ENCODE assay signal across 9 cellular contexts in the genomic region with DNA sequence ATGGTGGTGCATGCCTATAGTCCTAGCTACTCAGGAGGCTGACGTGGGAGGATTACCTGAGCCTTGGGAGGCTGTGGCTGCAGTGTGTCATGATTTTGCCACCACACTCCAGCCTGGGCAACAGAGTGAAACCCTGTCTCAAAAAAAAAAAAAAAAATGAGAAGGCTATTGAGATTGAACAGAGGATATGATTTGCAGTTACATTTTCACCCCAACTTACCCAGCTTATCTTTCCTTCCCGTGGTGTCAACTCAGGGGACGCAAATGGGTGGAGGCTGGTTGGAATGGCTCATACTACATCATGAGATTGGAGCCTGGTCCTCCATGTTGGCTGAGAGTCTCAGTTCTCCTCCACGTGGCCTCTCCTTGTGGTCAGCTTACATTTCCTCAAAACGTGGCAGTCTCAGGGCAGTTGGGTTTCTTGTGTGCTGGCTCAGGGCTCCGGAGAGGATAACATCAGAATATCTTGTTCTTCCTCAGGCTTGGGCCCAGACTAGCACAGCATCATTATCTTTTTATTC. TPM values are rescaled to one million over a fixed set of nuclear protein-coding genes. Genes with fewer than 3 reads are reported as not detected.
DNase-seq lines count a peak whose midpoint lies in the region; ATAC-seq, FAIRE-seq and TF ChIP-seq lines count a peak whose summit lies in the region.
"Had no signal": no experiment of that assay in that cellular context is flagged by ENCODE, and none has a peak within 500 bp of the region (broad histone marks: within the 10 kb centered on the region; RNA-seq: fewer than 3 reads in every experiment).

No MANE protein-coding gene starts in this region.

- no peak overlapping the region for H3K9ac ChIP-seq in K562 (ENCODE audit: insufficient read depth in 1 of 2, low read depth in 2 of 2, low read length in 2 of 2)

- no peak for FAIRE-seq in K562 (lab: Jason Lieb, UNC)

- peaks cover 0 to 12% of the 10 kb centered on the region in 2 experiments; a peak in 3 of 5 replicates for H3K27me3 ChIP-seq in K562 (ENCODE audit: control insufficient read depth in 2 of 2, insufficient read depth in 2 of 2, low read length in 2 of 2)
- H3K27me3 ChIP-seq in lung (ENCODE audit: control insufficient read depth, insufficient read depth) = no peaks in the 10 kb centered on the region
- H3K27me3 ChIP-seq in upper lobe of left lung = no peaks in the 10 kb centered on the region

- TF ChIP-seq POLR2A in K562 (conservative IDR thresholded peaks at IDR 0.05) = no peak
- no peak for TF ChIP-seq POLR2A in upper lobe of left lung (IDR thresholded peaks at IDR 0.05)

- H3K79me2 ChIP-seq in K562 (ENCODE audit: control insufficient read depth, insufficient read depth, low read length) = no peaks in the 10 kb centered on the region

- no peaks in the 10 kb centered on the region for H3K36me3 ChIP-seq in K562 (ENCODE audit: control insufficient read depth, insufficient read depth, low read length)
- H3K36me3 ChIP-seq in lung (ENCODE audit: control insufficient read depth in 2 of 2, insufficient read depth in 2 of 2, low read length in 2 of 2) = no peaks in the 10 kb centered on the region
- no peaks in the 10 kb centered on the region for H3K36me3 ChIP-seq in upper lobe of left lung

- peak overlapping the region; percentile 75 for H2AFZ ChIP-seq in K562 (ENCODE audit: low read depth, low read length)

- CTCF ChIA-PET in K562 (lab: Yijun Ruan, JAX; ENCODE audit: low intra/inter-chr PET ratio) = no interaction called here

- peak; percentile 51 for DNase-seq in activated CD8-positive, alpha-beta memory T cell treated with anti-CD3 and anti-CD28 coated beads for 24 hours
- no peak for DNase-seq in activated CD8-positive, alpha-beta memory T cell treated with anti-CD3 and anti-CD28 coated beads, Interleukin-2, amount 50 U/mL, for 4 hours
- no peak for DNase-seq in K562 (ENCODE audit: extremely low read depth in 1 of 4, low spot score in 3 of 4)
- DNase-seq in lung (ENCODE audit: low spot score) = no peak
- DNase-seq in upper lobe of left lung = peak in 1 of 2 donors; percentile 66
- DNase-seq in NCI-H748 treated with DMSO at 0.1 percent for 48 hours (lab: John Stamatoyannopoulos, UW) = no peak
- DNase-seq: stimulated activated CD4-positive, alpha-beta T cell treated with anti-CD3 and anti-CD28 coated beads, Interleukin-15, amount 100 ng/mL, for 24 hours had no signal

- in situ Hi-C loops in K562 (cut with MboI) = no loop called here

- H3K9me3 ChIP-seq in K562 (replicated peaks; ENCODE audit: control insufficient read depth, insufficient read depth, low read depth, low read length) (no peaks in the 10 kb centered on the region), lung (ENCODE audit: control insufficient read depth in 2 of 2, insufficient read depth in 1 of 2, low read length in 1 of 2) (no peaks in the 10 kb centered on the region), upper lobe of left lung (no peaks in the 10 kb centered on the region)

- H3K4me1 ChIP-seq in K562 (replicated peaks in 1 of 2; ENCODE audit: control insufficient read depth in 2 of 2, insufficient read depth in 2 of 2, low read length in 2 of 2) (peaks cover 0 to 2% of the 10 kb centered on the region in 2 experiments; a peak in 1 of 5 replicates), lung (ENCODE audit: control insufficient read depth in 2 of 2, insufficient read depth in 2 of 2, low read length in 2 of 2) (peaks cover 0 to 4% of the 10 kb centered on the region in 2 donors), upper lobe of left lung (peaks cover 0 to 7% (median 2%) of the 10 kb centered on the region in 4 donors)

- 12% methylated on average over 6 of the region's 6 CpGs for WGBS in K562 (ENCODE audit: insufficient coverage, low coverage, missing lambda C conversion rate)
- WGBS in lung, 2 donors = 67 to 75% methylated on average over 6 of the region's 6 CpGs
- WGBS in upper lobe of left lung, 2 donors = 68 to 69% methylated on average over 5 to 6 of the region's 6 CpGs

- no peak for TF ChIP-seq RAD21 in K562 (CRISPR knock-in tag; conservative IDR thresholded peaks at IDR 0.05 in 1 of 2, IDR thresholded peaks at IDR 0.05 in 1 of 2)

- no peaks in the 10 kb centered on the region for H3K9me1 ChIP-seq in K562 (ENCODE audit: control insufficient read depth, insufficient read depth, low read length)

- no peaks in the 10 kb centered on the region for H4K20me1 ChIP-seq in K562 (replicated peaks; ENCODE audit: control insufficient read depth, insufficient read depth, low read length)

- no peak overlapping the region; the same call in 1 of the 2 replicates for H3K4me2 ChIP-seq in K562 (ENCODE audit: insufficient read depth, low read length)

- POLR2A ChIA-PET in K562 (lab: Yijun Ruan, JAX) = interaction anchor here (0.7 kb wide), 1 partner anchor 11 kb away, joined by 4 read pairs; no protein-coding TSS in a partner anchor

- no peak overlapping the region for H3K27ac ChIP-seq in K562 (ENCODE audit: extremely low read depth, low read depth, low read length)
- H3K27ac ChIP-seq in lung (ENCODE audit: low read depth in 1 of 2, low read length in 1 of 2) = no peak overlapping the region
- H3K27ac ChIP-seq in upper lobe of left lung = peak overlapping the region in 3 of 4 donors; percentile 2 to 77 (median 45)

- TF ChIP-seq EP300 in K562 (IDR thresholded peaks at IDR 0.05; ENCODE audit: low read length) = no peak
- no peak for TF ChIP-seq EP300 in upper lobe of left lung (IDR thresholded peaks at IDR 0.05)

- ATAC-seq in K562 = no peak; the same call in 2 of the 3 replicates
- peak; percentile 67 for ATAC-seq in lung (ENCODE audit: insufficient read depth, low FRiP score)
- ATAC-seq in upper lobe of left lung (ENCODE audit: low FRiP score in 2 of 2) = peak; percentile 44 to 84
- no peak for ATAC-seq in GM21390 (IDR thresholded peaks at IDR 0.05; ENCODE audit: unreplicated experiment)
- no peak for ATAC-seq in GM21825 (IDR thresholded peaks at IDR 0.05; ENCODE audit: unreplicated experiment)

- intact Hi-C loops in K562 (cut with micrococcal nuclease) = loop anchor here (10.0 kb wide), 1 partner anchor 111 kb away; no protein-coding TSS in a partner anchor

- no TSS peak for BruUV-seq in K562 (replicated peaks; lab: Mats Ljungman, UMichigan)

- no peak overlapping the region for H3K4me3 ChIP-seq in K562
- no peak overlapping the region for H3K4me3 ChIP-seq in lung
- H3K4me3 ChIP-seq in upper lobe of left lung = no peak overlapping the region

- no peak for TF ChIP-seq CTCF in K562 (IDR thresholded peaks at IDR 0.05 in 2 of 3, conservative IDR thresholded peaks at IDR 0.05 in 1 of 3; ENCODE audit: insufficient read depth in 2 of 3, low read depth in 1 of 3, low read length in 3 of 3)
- TF ChIP-seq CTCF in lung (IDR thresholded peaks at IDR 0.05; ENCODE audit: control extremely low read depth, extremely low read depth) = no peak
- no peak for TF ChIP-seq CTCF in upper lobe of left lung (IDR thresholded peaks at IDR 0.05)

TF ChIP-seq in K562, 482 proteins besides CTCF, POLR2A, EP300 and RAD21 (continues in another document):
- no peak for TF ChIP-seq CEBPG (CRISPR knock-in tag; IDR thresholded peaks at IDR 0.05)
- TF ChIP-seq CEBPG (tag; conservative IDR thresholded peaks at IDR 0.05 in 1 of 2, IDR thresholded peaks at IDR 0.05 in 1 of 2) = no peak
- TF ChIP-seq ZBTB8A (IDR thresholded peaks at IDR 0.05; ENCODE audit: partially characterized antibody) = no peak

RNA-seq across cellular contexts. Expression of gene NSMCE1, which starts 17.2 kb away (rescaled TPM):
- 22.3 and 37.0 TPM in 2 replicates for total RNA-seq in K562 (2011; cell fraction: chromatin; rRNA removed; ENCODE audit: low replicate concordance)
- total RNA-seq in K562 (2011; cell fraction: nucleolus; rRNA removed) = 23.3 and 23.8 TPM in 2 replicates
- 19.3 and 24.7 TPM in 2 replicates for total RNA-seq in K562 (2011; cell fraction: nucleoplasm; rRNA removed)
- total RNA-seq in K562 (2014; rRNA removed) (61.5 and 69.8 TPM in 2 replicates), K562 (2014; rRNA removed; fragmentation: Illumina TruSeq; extraction: Trizol) (50.6 and 57.1 TPM in 2 replicates), K562 (2015; rRNA removed; fragmentation: Illumina TruSeq; extraction: Trizol) (50.6 and 56.0 TPM in 2 replicates), K562 (2021) (59.5 and 68.2 TPM in 2 replicates), lung (10 to 100 TPM; 37.4 to 59.1 TPM), upper lobe of left lung (10 to 100 TPM; 14.7 to 50.6 (median 31.0) TPM)
- polyA plus RNA-seq in K562 (2011; rRNA removed) (48.6 and 52.1 TPM in 2 replicates), K562 (2014; fragmentation: Illumina TruSeq; extraction: Trizol) (77.9 and 79.2 TPM in 2 replicates), K562 (2014; fragmentation: Nextera tagmentation; extraction: Ambion mirVana) (100 to 1,000 TPM; 154 to 163 TPM), K562 (2014; rRNA removed) (61.6 and 63.5 TPM in 2 replicates), lung (10 to 100 TPM; 55.4 to 75.4 TPM)
- 38.3 and 39.1 TPM in 2 replicates for polyA plus RNA-seq in K562 (2011; cell fraction: cytosol; rRNA removed)
- polyA plus RNA-seq in K562 (2011; cell fraction: nucleus; rRNA removed) = 18.3 and 19.4 TPM in 2 replicates
- polyA plus RNA-seq in K562 (2012) = 99.9 and 101 TPM in 2 replicates
- 39.9 and 49.7 TPM in 2 replicates for polyA minus RNA-seq in K562 (2011; rRNA and poly(A)+ RNA removed)
- polyA minus RNA-seq in K562 (2011; cell fraction: cytosol; rRNA and poly(A)+ RNA removed) = 17.9 and 18.6 TPM in 2 replicates
- 7.3 and 15.7 TPM in 2 replicates for polyA minus RNA-seq in K562 (2011; cell fraction: nucleus; rRNA and poly(A)+ RNA removed)

RNA-seq across cellular contexts. Expression of gene IL4R, which starts 28.0 kb away (rescaled TPM):
- 7.2 and 21.7 TPM in 2 replicates for total RNA-seq in K562 (2011; cell fraction: chromatin; rRNA removed; ENCODE audit: low replicate concordance)
- total RNA-seq in K562 (2011; cell fraction: nucleolus; rRNA removed) = 11.1 and 17.7 TPM in 2 replicates
- 10.4 and 11.7 TPM in 2 replicates for total RNA-seq in K562 (2011; cell fraction: nucleoplasm; rRNA removed)
- total RNA-seq in K562 (2014; rRNA removed) = 3.3 and 3.5 TPM in 2 replicates
- 1.9 and 2.4 TPM in 2 replicates for total RNA-seq in K562 (2014; rRNA removed; fragmentation: Illumina TruSeq; extraction: Trizol)
- 3.3 and 3.8 TPM in 2 replicates for total RNA-seq in K562 (2015; rRNA removed; fragmentation: Illumina TruSeq; extraction: Trizol)
- total RNA-seq in K562 (2021) = 5.2 and 5.5 TPM in 2 replicates
- polyA plus RNA-seq in K562 (2011; rRNA removed) = 5.8 and 6.2 TPM in 2 replicates
- polyA plus RNA-seq in K562 (2011; cell fraction: cytosol; rRNA removed) = 6.4 and 8.7 TPM in 2 replicates
- 5.5 and 7.6 TPM in 2 replicates for polyA plus RNA-seq in K562 (2011; cell fraction: nucleus; rRNA removed)
- polyA plus RNA-seq in K562 (2012) = 4.9 and 5.9 TPM in 2 replicates
- 3.9 and 4.1 TPM in 2 replicates for polyA plus RNA-seq in K562 (2014; fragmentation: Illumina TruSeq; extraction: Trizol)
- under 1 TPM; 0.17 to 0.38 TPM for polyA plus RNA-seq in K562 (2014; fragmentation: Nextera tagmentation; extraction: Ambion mirVana)
- 3.0 and 3.3 TPM in 2 replicates for polyA plus RNA-seq in K562 (2014; rRNA removed)
- polyA minus RNA-seq in K562 (2011; rRNA and poly(A)+ RNA removed) = 5.1 and 6.8 TPM in 2 replicates
- polyA minus RNA-seq in K562 (2011; cell fraction: cytosol; rRNA and poly(A)+ RNA removed) = 3.2 and 7.3 TPM in 2 replicates
- polyA minus RNA-seq in K562 (2011; cell fraction: nucleus; rRNA and poly(A)+ RNA removed) = 6.9 and 9.8 TPM in 2 replicates
- 100 to 1,000 TPM in 1 of 2 donors, 10 to 100 TPM in 1; 79.8 to 148 TPM for total RNA-seq in lung
- 100 to 1,000 TPM in 1 of 2 donors, 10 to 100 TPM in 1; 61.3 to 175 TPM for polyA plus RNA-seq in lung
- 100 to 1,000 TPM in 5 of 6 donors, 10 to 100 TPM in 1; 87.0 to 202 (median 153) TPM for total RNA-seq in upper lobe of left lung

Comparison
In these comparisons a context has a peak if more than half of its experiments do, and no peak if none do; other contexts are left out.
1. ATAC-seq: peak in lung (single experiment) and upper lobe of left lung (2 of 2); none in K562 (single experiment), GM21390 (single experiment) and GM21825 (single experiment).
2. H3K27ac ChIP-seq: peak in upper lobe of left lung (3 of 4); none in K562 (single experiment) and lung (0 of 2).